9 cellular contexts compared by ENCODE assay signal in genomic region chr12:14396071-14396470, GRCh38. TPM values are rescaled to one million over a fixed set of nuclear protein-coding genes. Genes with fewer than 3 reads are reported as not detected.
DNase-seq lines count a peak whose midpoint lies in the region; ATAC-seq and TF ChIP-seq lines count a peak whose summit lies in the region.
"Had no signal": no experiment of that assay in that cellular context is flagged by ENCODE, and none has a peak within 500 bp of the region (broad histone marks: within the 10 kb centered on the region; RNA-seq: fewer than 3 reads in every experiment).

No MANE protein-coding gene starts in this region.

- H3K9ac ChIP-seq in colonic mucosa (ENCODE audit: low read depth in 2 of 2, low read length in 2 of 2) = no peak overlapping the region

- peak in 12 of 34 experiments; percentile 10 to 38 (median 32) for DNase-seq in T-cell
- DNase-seq in neural crest cell (ENCODE audit: low read depth, low spot score) = no peak
- no peak for DNase-seq in colonic mucosa
- DNase-seq in globus pallidus (ENCODE audit: low spot score) = no peak
- DNase-seq in activated CD4-positive, alpha-beta T cell treated with anti-CD3 and anti-CD28 coated beads, Interleukin-2, amount 50 U/mL, for 4 hours = no peak
- no peak for DNase-seq in germinal center (ENCODE audit: low spot score)

- no peak overlapping the region for H3K27ac ChIP-seq in colonic mucosa

- H3K9me3 ChIP-seq in colonic mucosa = no peaks in the 10 kb centered on the region

- intact Hi-C loops in colonic mucosa (cut with DNase I) = no loop called here

- H3K36me3 Mint-ChIP-seq in T-cell = peaks cover 20% of the 10 kb centered on the region
- H3K36me3 Mint-ChIP-seq in neural crest cell (ENCODE audit: low read depth) = peaks cover 31% of the 10 kb centered on the region

- peaks cover 89 to 95% (median 92%) of the 10 kb centered on the region in 3 donors for H3K4me1 Mint-ChIP-seq in T-cell
- peaks cover 68% of the 10 kb centered on the region for H3K4me1 Mint-ChIP-seq in neural crest cell

- POLR2A ChIA-PET in T-cell (lab: Charles Lee) = interaction anchor here (0.6 to 4.1 kb wide), 7 partner anchors 11 to 375 kb away, joined by 3 to 54 read pairs (median 3); partner anchors contain the start of gene ATF7IP (in 1 of the 2)

- TF ChIP-seq CTCF in neural crest cell (conservative IDR thresholded peaks at IDR 0.05) (no peak), colonic mucosa (IDR thresholded peaks at IDR 0.05) (no peak)

- no peaks in the 10 kb centered on the region for H3K27me3 ChIP-seq in colonic mucosa

- H3K4me3 Mint-ChIP-seq in T-cell (peak overlapping the region; percentile 21 to 50 (median 29)), neural crest cell (no peak overlapping the region)
- H3K4me3 Mint-ChIP-seq: dendritic cell treated with granulocyte-macrophage colony-stimulating factor and Interleukin-4, amounts not matched to agents 40 ng/mL and 50 ng/mL, for 4 days had no signal

- no peaks in the 10 kb centered on the region for H3K36me3 ChIP-seq in colonic mucosa

- no peaks in the 10 kb centered on the region for H3K27me3 Mint-ChIP-seq in T-cell
- H3K27me3 Mint-ChIP-seq in neural crest cell (ENCODE audit: low read depth) = no peaks in the 10 kb centered on the region
- H3K27me3 Mint-ChIP-seq: dendritic cell treated with granulocyte-macrophage colony-stimulating factor and Interleukin-4, amounts not matched to agents 40 ng/mL and 50 ng/mL, for 4 days had no signal

- no peaks in the 10 kb centered on the region for H3K4me1 ChIP-seq in colonic mucosa

- H3K9me3 Mint-ChIP-seq in T-cell = no peaks in the 10 kb centered on the region
- peaks cover 7% of the 10 kb centered on the region for H3K9me3 Mint-ChIP-seq in neural crest cell

- H3K4me3 ChIP-seq in colonic mucosa = no peak overlapping the region

- H3K27ac Mint-ChIP-seq in T-cell (peak overlapping the region; percentile 82 to 90), neural crest cell (ENCODE audit: unreplicated experiment) (peak overlapping the region; percentile 63)
- H3K27ac Mint-ChIP-seq: dendritic cell treated with granulocyte-macrophage colony-stimulating factor and Interleukin-4, amounts not matched to agents 40 ng/mL and 50 ng/mL, for 4 days had no signal

- ATAC-seq in GM18870 (IDR thresholded peaks at IDR 0.05; ENCODE audit: unreplicated experiment) (peak; percentile 49), HG02623 (IDR thresholded peaks at IDR 0.05; ENCODE audit: unreplicated experiment) (peak; percentile 48), T-cell (replicated peaks in 1 of 4) (peak; percentile 46 to 71 (median 56))

- CTCF ChIA-PET in T-cell (lab: Charles Lee) = interaction anchor here in 1 of 2 donors (0.7 to 4.3 kb wide), 6 partner anchors 8 to 30 kb away, joined by 3 to 71 read pairs (median 8); partner anchors contain the start of gene ATF7IP

RNA-seq across cellular contexts. Expression of gene ATF7IP, which starts 30.6 kb away (rescaled TPM):
- 100 to 1,000 TPM; 112 to 165 (median 147) TPM for total RNA-seq in T-cell
- 204 and 212 TPM in 2 replicates for total RNA-seq in neural crest cell
- total RNA-seq in colonic mucosa = 10 to 100 TPM; 36.2 to 44.9 TPM
